Comparison of ENCODE assay signal across 11 cellular contexts in genomic region chr2:105926960-105927678, GRCh38.
A peak's percentile ranks its signal among the peaks of the same experiment; 100 is the strongest.
DNase-seq lines count a peak whose midpoint lies in the region; ATAC-seq lines count a peak whose summit lies in the region.
"Had no signal": no experiment of that assay in that cellular context is flagged by ENCODE, and none has a peak within 500 bp of the region (broad histone marks: within the 10 kb centered on the region; RNA-seq: fewer than 3 reads in every experiment).

No MANE protein-coding gene starts in this region.

- ATAC-seq in activated CD4-positive, CD25-positive, alpha-beta regulatory T cell treated with anti-CD3 and anti-CD28 coated beads, Interleukin-2, amount 50 U/mL, for 24 hours: peak; percentile 49 to 61
- ATAC-seq in activated T-cell treated with anti-CD3 and anti-CD28 coated beads, Interleukin-2, amount 50 U/mL, for 72 hours (replicated peaks in 1 of 2): peak; percentile 71 to 80
- peak; percentile 83 for ATAC-seq in naive thymus-derived CD4-positive, alpha-beta T cell
- no peak for ATAC-seq in GM18498 (IDR thresholded peaks at IDR 0.05; ENCODE audit: unreplicated experiment)

- DNase-seq in activated CD4-positive, CD25-positive, alpha-beta regulatory T cell treated with anti-CD3 and anti-CD28 coated beads, Interleukin-2, amount 50 U/mL, for 72 hours: no peak
- DNase-seq in activated T-cell treated with anti-CD3 and anti-CD28 coated beads, Interleukin-2, amount 50 U/mL, for 72 hours: peak; percentile 41 to 47
- DNase-seq in naive thymus-derived CD4-positive, alpha-beta T cell: peak; percentile 15 to 76 (median 71)
- DNase-seq in foreskin melanocyte (no peak), MV-4-11 (lab: John Stamatoyannopoulos, UW) (no peak)
- DNase-seq: sigmoid colon, SJCRH30 had no signal

- H3K27me3 Mint-ChIP-seq in activated T-cell treated with anti-CD3 and anti-CD28 coated beads, Interleukin-2, amount 50 U/mL, for 72 hours (ENCODE audit: low read depth): no peaks in the 10 kb centered on the region
- no peaks in the 10 kb centered on the region for H3K27me3 Mint-ChIP-seq in naive thymus-derived CD4-positive, alpha-beta T cell
- no peaks in the 10 kb centered on the region for H3K27me3 Mint-ChIP-seq in stimulated activated naive CD8-positive, alpha-beta T cell treated with anti-CD3 and anti-CD28 coated beads, Interleukin-15, Interleukin-2, amounts not matched to agents 100 ng/mL and 50 ng/mL, for 24 hours

- H3K36me3 ChIP-seq in naive thymus-derived CD4-positive, alpha-beta T cell (ENCODE audit: control insufficient read depth in 2 of 3, insufficient read depth in 3 of 3, low read length in 3 of 3): no peaks in the 10 kb centered on the region
- H3K36me3 ChIP-seq: sigmoid colon, SJCRH30 had no signal

- H3K9me3 Mint-ChIP-seq in activated T-cell treated with anti-CD3 and anti-CD28 coated beads, Interleukin-2, amount 50 U/mL, for 72 hours: peaks cover 0 to 3% of the 10 kb centered on the region in 2 donors
- peaks cover 0 to 4% (median 1%) of the 10 kb centered on the region in 11 donors for H3K9me3 Mint-ChIP-seq in naive thymus-derived CD4-positive, alpha-beta T cell
- H3K9me3 Mint-ChIP-seq in stimulated activated naive CD8-positive, alpha-beta T cell treated with anti-CD3 and anti-CD28 coated beads, Interleukin-15, Interleukin-2, amounts not matched to agents 100 ng/mL and 50 ng/mL, for 24 hours: peaks cover 3% of the 10 kb centered on the region

- H3K27ac Mint-ChIP-seq in activated T-cell treated with anti-CD3 and anti-CD28 coated beads, Interleukin-2, amount 50 U/mL, for 72 hours: peak overlapping the region; percentile 46
- H3K27ac Mint-ChIP-seq in naive thymus-derived CD4-positive, alpha-beta T cell: peak overlapping the region; percentile 73 to 97 (median 90)
- peak overlapping the region; percentile 90 for H3K27ac Mint-ChIP-seq in stimulated activated naive CD8-positive, alpha-beta T cell treated with anti-CD3 and anti-CD28 coated beads, Interleukin-15, Interleukin-2, amounts not matched to agents 100 ng/mL and 50 ng/mL, for 24 hours

- no peaks in the 10 kb centered on the region for H3K27me3 ChIP-seq in naive thymus-derived CD4-positive, alpha-beta T cell (ENCODE audit: control insufficient read depth in 2 of 2, insufficient read depth in 2 of 2, low read length in 2 of 2)
- H3K27me3 ChIP-seq: sigmoid colon, SJCRH30 had no signal

- H3K27ac ChIP-seq in naive thymus-derived CD4-positive, alpha-beta T cell (ENCODE audit: low read depth, low read length): peak overlapping the region; percentile 50
- H3K27ac ChIP-seq: sigmoid colon, SJCRH30 had no signal

- peaks cover 2 to 3% of the 10 kb centered on the region in 2 donors for H3K36me3 Mint-ChIP-seq in activated T-cell treated with anti-CD3 and anti-CD28 coated beads, Interleukin-2, amount 50 U/mL, for 72 hours (ENCODE audit: insufficient read depth in 2 of 2)
- H3K36me3 Mint-ChIP-seq in naive thymus-derived CD4-positive, alpha-beta T cell: peaks cover 0 to 5% (median 0%) of the 10 kb centered on the region in 5 donors
- H3K36me3 Mint-ChIP-seq in stimulated activated naive CD8-positive, alpha-beta T cell treated with anti-CD3 and anti-CD28 coated beads, Interleukin-15, Interleukin-2, amounts not matched to agents 100 ng/mL and 50 ng/mL, for 24 hours (ENCODE audit: low read depth): peaks cover 3% of the 10 kb centered on the region

- H3K9me3 ChIP-seq in naive thymus-derived CD4-positive, alpha-beta T cell (ENCODE audit: control insufficient read depth in 2 of 3, low read length in 3 of 3): no peaks in the 10 kb centered on the region
- H3K9me3 ChIP-seq: sigmoid colon, SJCRH30 had no signal

- intact Hi-C loops in naive thymus-derived CD4-positive, alpha-beta T cell (cut with micrococcal nuclease): loop anchor here (1.0 to 5.0 kb wide), 5 partner anchors 8 to 350 kb away; no protein-coding TSS in a partner anchor

- POLR2A ChIA-PET in naive thymus-derived CD4-positive, alpha-beta T cell (lab: Charles Lee): interaction anchor here (0.6 to 3.2 kb wide), 19 partner anchors 8 to 1552 kb away, joined by 3 to 21 read pairs (median 4); no protein-coding TSS in a partner anchor

- H3K4me3 ChIP-seq in naive thymus-derived CD4-positive, alpha-beta T cell (ENCODE audit: low read length): peak overlapping the region; percentile 33
- H3K4me3 ChIP-seq: lung, sigmoid colon, SJCRH30 had no signal

- CTCF ChIA-PET in naive thymus-derived CD4-positive, alpha-beta T cell (lab: Charles Lee): interaction anchor here (0.7 to 1.2 kb wide), 2 partner anchors 139 to 350 kb away, joined by 3 read pairs; no protein-coding TSS in a partner anchor

- H3K4me1 ChIP-seq in naive thymus-derived CD4-positive, alpha-beta T cell (ENCODE audit: control insufficient read depth in 2 of 2, insufficient read depth in 2 of 2, low read length in 2 of 2): peaks cover 44 to 65% of the 10 kb centered on the region in 2 donors
- H3K4me1 ChIP-seq: sigmoid colon, SJCRH30 had no signal

- peak overlapping the region; percentile 37 for H3K4me3 Mint-ChIP-seq in activated T-cell treated with anti-CD3 and anti-CD28 coated beads, Interleukin-2, amount 50 U/mL, for 72 hours
- peak overlapping the region; percentile 25 to 85 (median 68) for H3K4me3 Mint-ChIP-seq in naive thymus-derived CD4-positive, alpha-beta T cell
- H3K4me3 Mint-ChIP-seq in stimulated activated naive CD8-positive, alpha-beta T cell treated with anti-CD3 and anti-CD28 coated beads, Interleukin-15, Interleukin-2, amounts not matched to agents 100 ng/mL and 50 ng/mL, for 24 hours: peak overlapping the region; percentile 28

- peaks cover 60% of the 10 kb centered on the region for H3K4me1 Mint-ChIP-seq in activated T-cell treated with anti-CD3 and anti-CD28 coated beads, Interleukin-2, amount 50 U/mL, for 72 hours (ENCODE audit: low read depth)
- peaks cover 45 to 97% (median 91%) of the 10 kb centered on the region in 7 donors for H3K4me1 Mint-ChIP-seq in naive thymus-derived CD4-positive, alpha-beta T cell
- peaks cover 55% of the 10 kb centered on the region for H3K4me1 Mint-ChIP-seq in stimulated activated naive CD8-positive, alpha-beta T cell treated with anti-CD3 and anti-CD28 coated beads, Interleukin-15, Interleukin-2, amounts not matched to agents 100 ng/mL and 50 ng/mL, for 24 hours (ENCODE audit: low read depth)

Comparison
In these comparisons a context has a peak if more than half of its experiments do, and no peak if none do; other contexts are left out.
1. DNase-seq: peak in activated T-cell treated with anti-CD3 and anti-CD28 coated beads, Interleukin-2, amount 50 U/mL, for 72 hours (2 of 2) and naive thymus-derived CD4-positive, alpha-beta T cell (9 of 9); none in activated CD4-positive, CD25-positive, alpha-beta regulatory T cell treated with anti-CD3 and anti-CD28 coated beads, Interleukin-2, amount 50 U/mL, for 72 hours (single experiment), foreskin melanocyte (single experiment) and MV-4-11 (single experiment).
2. Peak in every context shown above with its lines, with median percentiles within 50 percentile points of each other: H3K27ac Mint-ChIP-seq and H3K4me3 Mint-ChIP-seq.